In genomic region chr3:155391583-155391982, GRCh38 we compare ENCODE assay signal across 10 cellular contexts.
DNase-seq lines count a peak whose midpoint lies in the region; ATAC-seq and TF ChIP-seq lines count a peak whose summit lies in the region.
"Had no signal": no experiment of that assay in that cellular context is flagged by ENCODE, and none has a peak within 500 bp of the region (broad histone marks: within the 10 kb centered on the region; RNA-seq: fewer than 3 reads in every experiment).

No MANE protein-coding gene starts in this region.

- H3K4me3 ChIP-seq in right atrium auricular region (no peak overlapping the region), astrocyte of the spinal cord (ENCODE audit: low read depth, low read length) (no peak overlapping the region), aorta (ENCODE audit: low read length in 2 of 2) (no peak overlapping the region), vagina (no peak overlapping the region)
- H3K4me3 ChIP-seq: K562 had no signal

- peak; percentile 94 for ATAC-seq in Right ventricle myocardium superior (ENCODE audit: poor library complexity)
- peak; percentile 83 for ATAC-seq in aorta (ENCODE audit: low FRiP score)
- ATAC-seq in activated CD4-positive, CD25-positive, alpha-beta regulatory T cell treated with anti-CD3 and anti-CD28 coated beads, Interleukin-2, amount 50 U/mL, for 24 hours: no peak
- ATAC-seq: K562, Panc1 had no signal

- TF ChIP-seq POLR2A in vagina (IDR thresholded peaks at IDR 0.05): no peak

- H3K4me1 ChIP-seq in right atrium auricular region: peaks cover 0 to 12% of the 10 kb centered on the region in 2 donors
- no peaks in the 10 kb centered on the region for H3K4me1 ChIP-seq in aorta (ENCODE audit: control insufficient read depth in 1 of 2, insufficient read depth in 2 of 2, low read length in 2 of 2)
- H3K4me1 ChIP-seq in vagina: peaks cover 27% of the 10 kb centered on the region

- peak; percentile 44 for DNase-seq in Right ventricle myocardium superior
- no peak for DNase-seq in right atrium auricular region (ENCODE audit: low spot score)
- peak; percentile 62 for DNase-seq in astrocyte of the spinal cord (ENCODE audit: low read depth, low spot score)
- peak; percentile 83 for DNase-seq in kidney tubule cell (ENCODE audit: low spot score)
- DNase-seq in aorta: no peak
- no peak for DNase-seq in vagina (ENCODE audit: extremely low spot score in 2 of 2)
- DNase-seq in cortex of kidney (lab: John Stamatoyannopoulos, UW): no peak

- no peak for TF ChIP-seq CTCF in right atrium auricular region (IDR thresholded peaks at IDR 0.05)
- no peak for TF ChIP-seq CTCF in astrocyte of the spinal cord (IDR thresholded peaks at IDR 0.05; ENCODE audit: low read depth, low read length)
- TF ChIP-seq CTCF in vagina (IDR thresholded peaks at IDR 0.05): no peak

- H3K9me3 ChIP-seq in right atrium auricular region (no peaks in the 10 kb centered on the region), aorta (ENCODE audit: control insufficient read depth, low read length) (no peaks in the 10 kb centered on the region), vagina (no peaks in the 10 kb centered on the region)

- intact Hi-C loops in Right ventricle myocardium superior (cut with DNase I): no loop called here
- intact Hi-C loops in aorta (cut with DNase I): no loop called here
- intact Hi-C loops in vagina (cut with DNase I): no loop called here

- H3K27me3 ChIP-seq in right atrium auricular region: no peaks in the 10 kb centered on the region
- peaks cover 0 to 2% of the 10 kb centered on the region in 2 donors for H3K27me3 ChIP-seq in aorta (ENCODE audit: control insufficient read depth in 1 of 2, insufficient read depth in 2 of 2, low read length in 1 of 2)
- H3K27me3 ChIP-seq in vagina: no peaks in the 10 kb centered on the region

- WGBS in aorta, 2 donors: 14 to 18% methylated on average over 2 of the region's 2 CpGs

- H3K27ac ChIP-seq in right atrium auricular region (peak overlapping the region in 1 of 2 donors; percentile 44), aorta (ENCODE audit: low read depth in 1 of 2, low read length in 2 of 2) (no peak overlapping the region), vagina (no peak overlapping the region)

- H3K36me3 ChIP-seq in right atrium auricular region (no peaks in the 10 kb centered on the region), aorta (ENCODE audit: control insufficient read depth in 1 of 2, insufficient read depth in 2 of 2, low read length in 1 of 2) (no peaks in the 10 kb centered on the region), vagina (no peaks in the 10 kb centered on the region)

- in situ Hi-C loops in astrocyte of the spinal cord (cut with HindIII; ENCODE audit: low sequenced_read_pairs): no loop called here

Comparison
In these comparisons a context has a peak if more than half of its experiments do, and no peak if none do; other contexts are left out.
1. DNase-seq: peak in Right ventricle myocardium superior (single experiment), astrocyte of the spinal cord (single experiment) and kidney tubule cell (single experiment); none in right atrium auricular region (single experiment), aorta (0 of 2), vagina (0 of 2) and cortex of kidney (single experiment).
2. ATAC-seq: peak in Right ventricle myocardium superior (single experiment) and aorta (single experiment); none in activated CD4-positive, CD25-positive, alpha-beta regulatory T cell treated with anti-CD3 and anti-CD28 coated beads, Interleukin-2, amount 50 U/mL, for 24 hours (0 of 2).